Comparison of ENCODE assay signal across 19 cellular contexts in genomic region chrX:103417370-103417769, GRCh38.
"Had no signal": no experiment of that assay in that cellular context is flagged by ENCODE, and none has a peak within 500 bp of the region (broad histone marks: within the 10 kb centered on the region; RNA-seq: fewer than 3 reads in every experiment).

No MANE protein-coding gene starts in this region.

- DNase-seq: effector CD4-positive, alpha-beta T cell; foreskin melanocyte; head of caudate nucleus; immature natural killer cell; kidney; left cardiac atrium; naive thymus-derived CD4-positive, alpha-beta T cell; nephron progenitor cell; stimulated activated CD4-positive, alpha-beta T cell treated with anti-CD3 and anti-CD28 coated beads, Interleukin-12 subunit alpha, Interleukin-12 subunit beta, amount 100 ng/mL, for 4 hours; stimulated activated naive CD4-positive, alpha-beta T cell; thyroid gland; upper lobe of left lung; uterus had no signal

- H3K79me2 ChIP-seq: hepatocyte, parathyroid adenoma had no signal

- H3K4me1 ChIP-seq: parathyroid adenoma, prostate gland, thyroid gland, upper lobe of left lung, uterus had no signal

- ATAC-seq: left cardiac atrium; naive thymus-derived CD4-positive, alpha-beta T cell; sciatic nerve had no signal

- H3K36me3 Mint-ChIP-seq: immature natural killer cell; naive thymus-derived CD4-positive, alpha-beta T cell had no signal

- H3K27me3 ChIP-seq: hepatocyte, thyroid gland, upper lobe of left lung, uterus had no signal

- FAIRE-seq: kidney had no signal

- H3K4me1 Mint-ChIP-seq: immature natural killer cell; naive thymus-derived CD4-positive, alpha-beta T cell; nephron progenitor cell had no signal

- H3K9me3 ChIP-seq: prostate gland, thyroid gland, upper lobe of left lung, uterus had no signal

- H3K4me3 ChIP-seq: coronary artery, hepatocyte, prostate gland, skin epidermis, thyroid gland, upper lobe of left lung, uterus had no signal

- H2AFZ ChIP-seq: hepatocyte, parathyroid adenoma had no signal

- H3K9ac ChIP-seq: parathyroid adenoma had no signal

- H3K4me2 ChIP-seq: hepatocyte had no signal

- H3K27ac ChIP-seq: coronary artery, hepatocyte, parathyroid adenoma, prostate gland, skin epidermis, thyroid gland, upper lobe of left lung, uterus had no signal

- H3K27ac Mint-ChIP-seq: immature natural killer cell, nephron progenitor cell had no signal

- H3K4me3 Mint-ChIP-seq: immature natural killer cell; naive thymus-derived CD4-positive, alpha-beta T cell; nephron progenitor cell had no signal

- H3K36me3 ChIP-seq: prostate gland, thyroid gland, upper lobe of left lung, uterus had no signal

- H3K9me3 Mint-ChIP-seq: immature natural killer cell had no signal
